ENCODE assay signal across 1 cellular context in genomic region chr19:57240311-57241090, GRCh38.
TF ChIP-seq lines count a peak whose summit lies in the region.

ZNF805 (plus strand) TSS chr19:57240632; CDS start chr19:57240892, 260 bp downstream.

TF ChIP-seq in WTC11, 78 proteins besides CTCF, POLR2A, EP300 and RAD21 (continued from another document):
- TF ChIP-seq ERG (CRISPR knock-in tag; IDR thresholded peaks at IDR 0.05) (no peak), MLX (CRISPR knock-in tag; IDR thresholded peaks at IDR 0.05) (no peak), AR (CRISPR knock-in tag; IDR thresholded peaks at IDR 0.05) (no peak), E2F5 (CRISPR knock-in tag; IDR thresholded peaks at IDR 0.05) (0 out of 2 replicates have a peak, but pooled peaks have one; percentile 8)
TF ChIP-seq in WTC11: peak in this region for 17.
